1 cellular context compared by ENCODE assay signal in the genomic region with DNA sequence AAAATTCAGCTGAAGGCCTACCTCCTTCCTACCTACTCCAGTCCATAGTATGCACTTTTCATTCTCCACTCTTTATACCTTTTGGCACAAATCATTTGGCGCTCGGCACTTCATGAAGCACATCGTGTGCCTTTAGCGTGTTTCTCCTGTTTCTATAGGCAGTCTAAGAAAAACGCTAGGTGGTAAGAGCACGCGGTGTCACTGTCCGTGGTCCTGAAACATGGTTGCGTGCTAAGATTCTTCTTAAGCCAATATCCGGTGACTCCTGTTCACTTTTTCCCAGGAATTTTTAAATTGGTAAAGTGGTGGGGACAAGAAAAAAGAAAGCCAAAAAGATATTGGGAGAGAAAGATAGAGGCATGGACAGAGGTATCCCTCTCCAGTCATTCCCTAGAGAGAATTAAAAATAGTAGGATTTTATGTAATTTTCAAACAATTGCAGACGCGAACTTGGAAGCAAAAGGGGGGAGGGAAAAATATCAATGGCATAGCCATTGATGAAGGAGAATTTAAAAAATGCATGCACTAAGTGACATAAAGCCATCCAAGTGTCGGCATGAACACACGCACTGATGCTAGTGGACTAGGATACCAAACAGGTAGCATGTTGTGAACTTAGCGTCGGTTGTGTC.
TF ChIP-seq lines count a peak whose summit lies in the region.

No MANE protein-coding gene starts in this region.

TF ChIP-seq in H1, 55 proteins besides CTCF, POLR2A, EP300 and RAD21:
- TF ChIP-seq, protein P1, sequence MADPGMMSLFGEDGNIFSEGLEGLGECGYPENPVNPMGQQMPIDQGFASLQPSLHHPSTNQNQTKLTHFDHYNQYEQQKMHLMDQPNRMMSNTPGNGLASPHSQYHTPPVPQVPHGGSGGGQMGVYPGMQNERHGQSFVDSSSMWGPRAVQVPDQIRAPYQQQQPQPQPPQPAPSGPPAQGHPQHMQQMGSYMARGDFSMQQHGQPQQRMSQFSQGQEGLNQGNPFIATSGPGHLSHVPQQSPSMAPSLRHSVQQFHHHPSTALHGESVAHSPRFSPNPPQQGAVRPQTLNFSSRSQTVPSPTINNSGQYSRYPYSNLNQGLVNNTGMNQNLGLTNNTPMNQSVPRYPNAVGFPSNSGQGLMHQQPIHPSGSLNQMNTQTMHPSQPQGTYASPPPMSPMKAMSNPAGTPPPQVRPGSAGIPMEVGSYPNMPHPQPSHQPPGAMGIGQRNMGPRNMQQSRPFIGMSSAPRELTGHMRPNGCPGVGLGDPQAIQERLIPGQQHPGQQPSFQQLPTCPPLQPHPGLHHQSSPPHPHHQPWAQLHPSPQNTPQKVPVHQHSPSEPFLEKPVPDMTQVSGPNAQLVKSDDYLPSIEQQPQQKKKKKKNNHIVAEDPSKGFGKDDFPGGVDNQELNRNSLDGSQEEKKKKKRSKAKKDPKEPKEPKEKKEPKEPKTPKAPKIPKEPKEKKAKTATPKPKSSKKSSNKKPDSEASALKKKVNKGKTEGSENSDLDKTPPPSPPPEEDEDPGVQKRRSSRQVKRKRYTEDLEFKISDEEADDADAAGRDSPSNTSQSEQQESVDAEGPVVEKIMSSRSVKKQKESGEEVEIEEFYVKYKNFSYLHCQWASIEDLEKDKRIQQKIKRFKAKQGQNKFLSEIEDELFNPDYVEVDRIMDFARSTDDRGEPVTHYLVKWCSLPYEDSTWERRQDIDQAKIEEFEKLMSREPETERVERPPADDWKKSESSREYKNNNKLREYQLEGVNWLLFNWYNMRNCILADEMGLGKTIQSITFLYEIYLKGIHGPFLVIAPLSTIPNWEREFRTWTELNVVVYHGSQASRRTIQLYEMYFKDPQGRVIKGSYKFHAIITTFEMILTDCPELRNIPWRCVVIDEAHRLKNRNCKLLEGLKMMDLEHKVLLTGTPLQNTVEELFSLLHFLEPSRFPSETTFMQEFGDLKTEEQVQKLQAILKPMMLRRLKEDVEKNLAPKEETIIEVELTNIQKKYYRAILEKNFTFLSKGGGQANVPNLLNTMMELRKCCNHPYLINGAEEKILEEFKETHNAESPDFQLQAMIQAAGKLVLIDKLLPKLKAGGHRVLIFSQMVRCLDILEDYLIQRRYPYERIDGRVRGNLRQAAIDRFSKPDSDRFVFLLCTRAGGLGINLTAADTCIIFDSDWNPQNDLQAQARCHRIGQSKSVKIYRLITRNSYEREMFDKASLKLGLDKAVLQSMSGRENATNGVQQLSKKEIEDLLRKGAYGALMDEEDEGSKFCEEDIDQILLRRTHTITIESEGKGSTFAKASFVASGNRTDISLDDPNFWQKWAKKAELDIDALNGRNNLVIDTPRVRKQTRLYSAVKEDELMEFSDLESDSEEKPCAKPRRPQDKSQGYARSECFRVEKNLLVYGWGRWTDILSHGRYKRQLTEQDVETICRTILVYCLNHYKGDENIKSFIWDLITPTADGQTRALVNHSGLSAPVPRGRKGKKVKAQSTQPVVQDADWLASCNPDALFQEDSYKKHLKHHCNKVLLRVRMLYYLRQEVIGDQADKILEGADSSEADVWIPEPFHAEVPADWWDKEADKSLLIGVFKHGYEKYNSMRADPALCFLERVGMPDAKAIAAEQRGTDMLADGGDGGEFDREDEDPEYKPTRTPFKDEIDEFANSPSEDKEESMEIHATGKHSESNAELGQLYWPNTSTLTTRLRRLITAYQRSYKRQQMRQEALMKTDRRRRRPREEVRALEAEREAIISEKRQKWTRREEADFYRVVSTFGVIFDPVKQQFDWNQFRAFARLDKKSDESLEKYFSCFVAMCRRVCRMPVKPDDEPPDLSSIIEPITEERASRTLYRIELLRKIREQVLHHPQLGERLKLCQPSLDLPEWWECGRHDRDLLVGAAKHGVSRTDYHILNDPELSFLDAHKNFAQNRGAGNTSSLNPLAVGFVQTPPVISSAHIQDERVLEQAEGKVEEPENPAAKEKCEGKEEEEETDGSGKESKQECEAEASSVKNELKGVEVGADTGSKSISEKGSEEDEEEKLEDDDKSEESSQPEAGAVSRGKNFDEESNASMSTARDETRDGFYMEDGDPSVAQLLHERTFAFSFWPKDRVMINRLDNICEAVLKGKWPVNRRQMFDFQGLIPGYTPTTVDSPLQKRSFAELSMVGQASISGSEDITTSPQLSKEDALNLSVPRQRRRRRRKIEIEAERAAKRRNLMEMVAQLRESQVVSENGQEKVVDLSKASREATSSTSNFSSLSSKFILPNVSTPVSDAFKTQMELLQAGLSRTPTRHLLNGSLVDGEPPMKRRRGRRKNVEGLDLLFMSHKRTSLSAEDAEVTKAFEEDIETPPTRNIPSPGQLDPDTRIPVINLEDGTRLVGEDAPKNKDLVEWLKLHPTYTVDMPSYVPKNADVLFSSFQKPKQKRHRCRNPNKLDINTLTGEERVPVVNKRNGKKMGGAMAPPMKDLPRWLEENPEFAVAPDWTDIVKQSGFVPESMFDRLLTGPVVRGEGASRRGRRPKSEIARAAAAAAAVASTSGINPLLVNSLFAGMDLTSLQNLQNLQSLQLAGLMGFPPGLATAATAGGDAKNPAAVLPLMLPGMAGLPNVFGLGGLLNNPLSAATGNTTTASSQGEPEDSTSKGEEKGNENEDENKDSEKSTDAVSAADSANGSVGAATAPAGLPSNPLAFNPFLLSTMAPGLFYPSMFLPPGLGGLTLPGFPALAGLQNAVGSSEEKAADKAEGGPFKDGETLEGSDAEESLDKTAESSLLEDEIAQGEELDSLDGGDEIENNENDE (IDR thresholded peaks at IDR 0.05; ENCODE audit: insufficient replicate concordance, low read length): peak; percentile 58
- no peak for TF ChIP-seq NANOG (IDR thresholded peaks at IDR 0.05; ENCODE audit: insufficient read depth, low read depth, low read length, poor library complexity, severe bottlenecking)
- TF ChIP-seq BRCA1 (IDR thresholded peaks at IDR 0.05; ENCODE audit: low read depth, low read length): no peak
- 0 out of 4 replicates have a peak, but pooled peaks of 1 of the 2 experiments have one; percentile 43 for TF ChIP-seq HDAC2 (IDR thresholded peaks at IDR 0.05; ENCODE audit: borderline replicate concordance in 1 of 2, low read depth in 2 of 2, low read length in 2 of 2)
- peak; percentile 81 for TF ChIP-seq SAP30 (IDR thresholded peaks at IDR 0.05; ENCODE audit: insufficient read depth, insufficient replicate concordance, low read length)
- no peak for TF ChIP-seq KDM4A (IDR thresholded peaks at IDR 0.05; ENCODE audit: low read depth, low read length, severe bottlenecking)
- TF ChIP-seq POLR2AphosphoS5 (IDR thresholded peaks at IDR 0.05; ENCODE audit: low read depth, low read length): no peak
- no peak for TF ChIP-seq KDM1A (IDR thresholded peaks at IDR 0.05; ENCODE audit: borderline replicate concordance, low read length)
- no peak for TF ChIP-seq RFX5 (IDR thresholded peaks at IDR 0.05; ENCODE audit: borderline replicate concordance, low read depth, low read length)
- TF ChIP-seq, protein P2, sequence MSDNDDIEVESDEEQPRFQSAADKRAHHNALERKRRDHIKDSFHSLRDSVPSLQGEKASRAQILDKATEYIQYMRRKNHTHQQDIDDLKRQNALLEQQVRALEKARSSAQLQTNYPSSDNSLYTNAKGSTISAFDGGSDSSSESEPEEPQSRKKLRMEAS (IDR thresholded peaks at IDR 0.05): peak; percentile 99
- peak; percentile 96 to 98 for TF ChIP-seq SIN3A (conservative IDR thresholded peaks at IDR 0.05 in 1 of 2, IDR thresholded peaks at IDR 0.05 in 1 of 2; ENCODE audit: low read depth in 1 of 2, low read length in 2 of 2)
- TF ChIP-seq, protein P3, sequence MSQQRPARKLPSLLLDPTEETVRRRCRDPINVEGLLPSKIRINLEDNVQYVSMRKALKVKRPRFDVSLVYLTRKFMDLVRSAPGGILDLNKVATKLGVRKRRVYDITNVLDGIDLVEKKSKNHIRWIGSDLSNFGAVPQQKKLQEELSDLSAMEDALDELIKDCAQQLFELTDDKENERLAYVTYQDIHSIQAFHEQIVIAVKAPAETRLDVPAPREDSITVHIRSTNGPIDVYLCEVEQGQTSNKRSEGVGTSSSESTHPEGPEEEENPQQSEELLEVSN (IDR thresholded peaks at IDR 0.05): peak; percentile 82
